21 cellular contexts compared by ENCODE assay signal in genomic region chr6:26301638-26302037, GRCh38.
DNase-seq lines count a peak whose midpoint lies in the region; ATAC-seq, FAIRE-seq and TF ChIP-seq lines count a peak whose summit lies in the region.
"Had no signal": no experiment of that assay in that cellular context is flagged by ENCODE, and none has a peak within 500 bp of the region (broad histone marks: within the 10 kb centered on the region; RNA-seq: fewer than 3 reads in every experiment).

No MANE protein-coding gene starts in this region.

- FAIRE-seq in GM19239 (lab: Jason Lieb, UNC) (peak; percentile 75), GM12878 (lab: Jason Lieb, UNC) (no peak)
- FAIRE-seq: HTR-8/SVneo had no signal

- no peak overlapping the region for H3K27ac Mint-ChIP-seq in activated T-cell treated with anti-CD3 and anti-CD28 coated beads, Interleukin-2, amount 50 U/mL, for 72 hours

- CTCF ChIA-PET in GM12878 (lab: Yijun Ruan, JAX) = no interaction called here
- CTCF ChIA-PET in PC-3 (lab: Charles Lee) = no interaction called here

- POLR2A ChIA-PET in GM12878 (lab: Charles Lee) = no interaction called here
- POLR2A ChIA-PET in PC-3 (lab: Charles Lee; ENCODE audit: unreplicated experiment) = no interaction called here

- H3K27me3 ChIP-seq in MM.1S (replicated peaks; ENCODE audit: insufficient read depth, low read length) = no peaks in the 10 kb centered on the region
- H3K27me3 ChIP-seq in GM12878 (replicated peaks in 1 of 2; ENCODE audit: control insufficient read depth in 2 of 2, insufficient read depth in 2 of 2, low read length in 1 of 2) = no peaks in the 10 kb centered on the region
- H3K27me3 ChIP-seq in Peyer's patch = no peaks in the 10 kb centered on the region
- no peaks in the 10 kb centered on the region for H3K27me3 ChIP-seq in PC-3 (ENCODE audit: low read length)

- H3F3A ChIP-seq in MM.1S (ENCODE audit: insufficient read depth, low read length) = peaks cover 20% of the 10 kb centered on the region
- peaks cover 4% of the 10 kb centered on the region for H3F3A ChIP-seq in PC-3 (ENCODE audit: low read length, unreplicated experiment)

- BruUV-seq in GM12878 (replicated peaks; lab: Mats Ljungman, UMichigan) (no TSS peak), PC-3 (replicated peaks; lab: Mats Ljungman, UMichigan) (no TSS peak)

- H3K9me3 Mint-ChIP-seq in activated T-cell treated with anti-CD3 and anti-CD28 coated beads, Interleukin-2, amount 50 U/mL, for 72 hours = no peaks in the 10 kb centered on the region

- peaks cover 6% of the 10 kb centered on the region for H3K27me3 Mint-ChIP-seq in activated T-cell treated with anti-CD3 and anti-CD28 coated beads, Interleukin-2, amount 50 U/mL, for 72 hours (ENCODE audit: low read depth)

- H4K20me1 ChIP-seq in MM.1S (ENCODE audit: insufficient read depth, low read length) (no peaks in the 10 kb centered on the region), GM12878 (ENCODE audit: control insufficient read depth, insufficient read depth) (no peaks in the 10 kb centered on the region), PC-3 (ENCODE audit: low read length) (no peaks in the 10 kb centered on the region)

- peak overlapping the region; percentile 46 for H3K4me2 ChIP-seq in MM.1S (ENCODE audit: low read depth, low read length)
- no peak overlapping the region; the same call in 1 of the 2 replicates for H3K4me2 ChIP-seq in GM12878 (ENCODE audit: control insufficient read depth, insufficient read depth)
- H3K4me2 ChIP-seq in PC-3 (ENCODE audit: low read length) = no peak overlapping the region

- peak overlapping the region; percentile 19 to 56 for H3K4me3 Mint-ChIP-seq in activated T-cell treated with anti-CD3 and anti-CD28 coated beads, Interleukin-2, amount 50 U/mL, for 72 hours
- H3K4me3 Mint-ChIP-seq: CD4-positive, CD25-positive, alpha-beta regulatory T cell had no signal

- H3K4me3 ChIP-seq in MM.1S (ENCODE audit: low read length) = no peak overlapping the region
- H3K4me3 ChIP-seq in GM12878 = no peak overlapping the region
- H3K4me3 ChIP-seq in Peyer's patch = no peak overlapping the region
- no peak overlapping the region for H3K4me3 ChIP-seq in PC-3 (ENCODE audit: low read length)
- H3K4me3 ChIP-seq: GM23248, HAP-1, SK-N-MC had no signal

- H3K79me2 ChIP-seq in MM.1S (ENCODE audit: low read length) (no peaks in the 10 kb centered on the region), GM12878 (ENCODE audit: control insufficient read depth, insufficient read depth, low read length) (no peaks in the 10 kb centered on the region), PC-3 (ENCODE audit: low read length) (no peaks in the 10 kb centered on the region)

- H3K9me3 ChIP-seq in MM.1S (replicated peaks; ENCODE audit: insufficient read depth, low read length) (no peaks in the 10 kb centered on the region), GM12878 (replicated peaks; ENCODE audit: control insufficient read depth, insufficient read depth, low read length) (no peaks in the 10 kb centered on the region), Peyer's patch (no peaks in the 10 kb centered on the region), PC-3 (ENCODE audit: low read length) (no peaks in the 10 kb centered on the region)
- H3K9me3 ChIP-seq: HAP-1 had no signal

- peaks cover 17% of the 10 kb centered on the region for H3K4me1 ChIP-seq in MM.1S (ENCODE audit: low read length)
- H3K4me1 ChIP-seq in GM12878 (ENCODE audit: control insufficient read depth, insufficient read depth, low read length) = peaks cover 4% of the 10 kb centered on the region
- H3K4me1 ChIP-seq in Peyer's patch = peaks cover 0 to 5% (median 0%) of the 10 kb centered on the region in 4 donors
- peaks cover 10% of the 10 kb centered on the region for H3K4me1 ChIP-seq in PC-3 (ENCODE audit: insufficient read depth, low read length)

- H3K9ac ChIP-seq in MM.1S (ENCODE audit: low read length) (no peak overlapping the region), GM12878 (ENCODE audit: control insufficient read depth, insufficient read depth, low read length) (no peak overlapping the region), PC-3 (ENCODE audit: low read length) (no peak overlapping the region)
- H3K9ac ChIP-seq: GM23248 had no signal

- no peak for DNase-seq in activated T-cell treated with anti-CD3 and anti-CD28 coated beads, Interleukin-2, amount 50 U/mL, for 72 hours
- DNase-seq in activated T-cell treated with anti-CD3 and anti-CD28 coated beads, Interleukin-2, amount 50 U/mL, for 48 hours = no peak
- DNase-seq in GM19239 (ENCODE audit: insufficient read length, low spot score) = no peak
- peak; percentile 48 for DNase-seq in MM.1S
- DNase-seq in GM12878 (ENCODE audit: low read depth, low spot score) = no peak
- no peak for DNase-seq in Peyer's patch
- no peak for DNase-seq in PC-3
- DNase-seq: CD4-positive, CD25-positive, alpha-beta regulatory T cell; DMS79; GM23248; IMR-90; Karpas-422; NCI-H1694; NCI-H2081; NCI-H2171 treated with DMSO at 0.1 percent for 48 hours; NCI-H526; SHP77 treated with DMSO at 0.1 percent for 48 hours had no signal

- intact Hi-C loops in GM12878 (cut with micrococcal nuclease; ENCODE audit: unreplicated experiment) (no loop called here), PC-3 (cut with micrococcal nuclease) (no loop called here)

- RAD21 ChIA-PET in GM12878 (lab: Charles Lee; ENCODE audit: unreplicated experiment) = no interaction called here

- SMC1A ChIA-PET in GM12878 (lab: Charles Lee; ENCODE audit: uncharacterized antibody, unreplicated experiment) = interaction anchor here (1.8 kb wide), 1 partner anchor 17 kb away, joined by 4 read pairs; a partner anchor contains a TSS

- peak overlapping the region; percentile 41; the same call in 1 of the 2 replicates for H2AFZ ChIP-seq in MM.1S (ENCODE audit: low read length)
- H2AFZ ChIP-seq in GM12878 (ENCODE audit: control insufficient read depth, low read depth, low read length) = no peak overlapping the region
- H2AFZ ChIP-seq in PC-3 (ENCODE audit: low read length) = no peak overlapping the region
- H2AFZ ChIP-seq: GM23248 had no signal

- no peak for TF ChIP-seq EP300 in GM12878 (IDR thresholded peaks at IDR 0.05; ENCODE audit: borderline replicate concordance in 1 of 2, control insufficient read depth in 1 of 2, low read depth in 2 of 2, low read length in 2 of 2)

- H3K36me3 Mint-ChIP-seq in activated T-cell treated with anti-CD3 and anti-CD28 coated beads, Interleukin-2, amount 50 U/mL, for 72 hours (ENCODE audit: insufficient read depth in 2 of 2) = peaks cover 0 to 2% of the 10 kb centered on the region in 2 donors
- H3K36me3 Mint-ChIP-seq: CD4-positive, CD25-positive, alpha-beta regulatory T cell had no signal

- TF ChIP-seq RAD21 in GM12878 (IDR thresholded peaks at IDR 0.05; ENCODE audit: insufficient read depth, low read depth, low read length) = no peak

- TF ChIP-seq POLR2A in GM12878 (IDR thresholded peaks at IDR 0.05; ENCODE audit: low read depth, low read length) = no peak
- no peak for TF ChIP-seq POLR2A in Peyer's patch (IDR thresholded peaks at IDR 0.05)

- no peaks in the 10 kb centered on the region for H3K36me3 ChIP-seq in MM.1S (replicated peaks; ENCODE audit: insufficient read depth, low read length)
- no peaks in the 10 kb centered on the region for H3K36me3 ChIP-seq in GM12878 (ENCODE audit: control insufficient read depth in 2 of 2, insufficient read depth in 2 of 2, low read length in 1 of 2)
- H3K36me3 ChIP-seq in Peyer's patch = no peaks in the 10 kb centered on the region
- H3K36me3 ChIP-seq in PC-3 (ENCODE audit: low read depth, low read length) = no peaks in the 10 kb centered on the region
- H3K36me3 ChIP-seq: HAP-1 had no signal

- ATAC-seq in activated T-cell treated with anti-CD3 and anti-CD28 coated beads, Interleukin-2, amount 50 U/mL, for 72 hours (replicated peaks in 1 of 2) = peak; percentile 29 to 47
- ATAC-seq in GM12878 (peak; percentile 50), PC-3 (no peak)

- H3K4me1 Mint-ChIP-seq in activated T-cell treated with anti-CD3 and anti-CD28 coated beads, Interleukin-2, amount 50 U/mL, for 72 hours (ENCODE audit: low read depth) = peaks cover 61% of the 10 kb centered on the region

- H3K27ac ChIP-seq in MM.1S (ENCODE audit: low read length) = peak overlapping the region; percentile 5; the same call in 1 of the 2 replicates
- no peak overlapping the region for H3K27ac ChIP-seq in GM12878 (ENCODE audit: control insufficient read depth, insufficient read depth)
- H3K27ac ChIP-seq in Peyer's patch = no peak overlapping the region
- H3K27ac ChIP-seq in PC-3 (ENCODE audit: low read length) = no peak overlapping the region
- H3K27ac ChIP-seq: GM23248, RWPE1, SK-N-MC had no signal

- H3K9me2 ChIP-seq in MM.1S (replicated peaks; ENCODE audit: insufficient read depth, low read length) (no peaks in the 10 kb centered on the region), PC-3 (replicated peaks; ENCODE audit: low read length) (no peaks in the 10 kb centered on the region)

- in situ Hi-C loops in GM12878 (cut with MboI) = no loop called here

- no peak for TF ChIP-seq CTCF in MM.1S (IDR thresholded peaks at IDR 0.05; ENCODE audit: low read length)
- no peak for TF ChIP-seq CTCF in GM12878 (IDR thresholded peaks at IDR 0.05 in 2 of 3, conservative IDR thresholded peaks at IDR 0.05 in 1 of 3; ENCODE audit: control insufficient read depth in 2 of 3, extremely low read depth in 1 of 3, insufficient read depth in 1 of 3, low read depth in 3 of 3, low read length in 3 of 3)
- no peak for TF ChIP-seq CTCF in Peyer's patch (IDR thresholded peaks at IDR 0.05)
- no peak for TF ChIP-seq CTCF in PC-3 (conservative IDR thresholded peaks at IDR 0.05; ENCODE audit: low read depth, low read length)

TF ChIP-seq in GM12878, 131 proteins besides CTCF, POLR2A, EP300 and RAD21 (continues in another document):
- no peak for TF ChIP-seq CEBPB (IDR thresholded peaks at IDR 0.05; ENCODE audit: borderline replicate concordance in 1 of 2, low read depth in 2 of 2, low read length in 2 of 2)
- peak; percentile 39; the same call in 1 of the 2 replicates for TF ChIP-seq RUNX3 (IDR thresholded peaks at IDR 0.05; ENCODE audit: low read length)
- TF ChIP-seq GABPA (IDR thresholded peaks at IDR 0.05; ENCODE audit: low read depth) = no peak
- TF ChIP-seq EGR1 (IDR thresholded peaks at IDR 0.05; ENCODE audit: borderline replicate concordance in 1 of 2, low read depth in 2 of 2, low read length in 2 of 2) = no peak
